Comparison of ENCODE assay signal across 8 cellular contexts in the genomic region with DNA sequence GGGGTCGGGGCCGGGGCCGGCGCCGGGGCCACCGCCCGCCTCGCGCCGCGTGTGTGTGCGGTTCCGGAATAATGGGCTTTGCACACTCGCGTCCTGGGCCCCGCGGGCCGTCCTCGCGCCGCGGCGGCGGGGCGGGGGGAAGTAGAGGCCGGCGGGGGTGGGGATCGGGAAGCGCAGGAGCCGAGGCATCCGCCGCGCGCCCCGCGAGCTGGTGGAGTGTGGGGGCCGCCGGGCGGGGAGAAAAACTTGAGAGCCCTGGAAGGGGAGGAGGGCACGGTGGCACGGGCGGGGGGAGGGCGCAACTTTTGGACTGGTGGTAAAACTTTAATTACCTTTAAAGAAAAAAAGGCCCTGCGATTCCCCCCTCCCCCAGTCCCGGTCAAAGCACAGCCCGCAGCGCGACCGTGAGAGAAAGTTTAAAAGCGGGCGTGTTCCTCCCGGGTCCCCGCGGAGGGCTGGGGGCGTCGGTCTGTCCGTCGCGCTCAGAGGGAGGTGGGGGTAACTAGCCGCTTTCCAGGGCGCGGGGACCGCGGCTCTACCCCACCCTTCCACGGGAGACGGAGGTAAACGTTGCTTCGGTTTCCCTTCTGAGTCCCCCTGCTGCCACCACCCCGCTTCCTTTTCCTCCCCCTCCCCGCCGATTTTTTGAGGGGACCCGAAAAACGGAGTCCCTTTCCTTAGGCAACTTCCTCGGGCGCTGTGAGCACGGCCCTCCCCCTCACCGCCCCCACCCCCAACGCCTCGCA. TPM values are rescaled to one million over a fixed set of nuclear protein-coding genes. Genes with fewer than 3 reads are reported as not detected.
A peak's percentile ranks its signal among the peaks of the same experiment; 100 is the strongest.
DNase-seq lines count a peak whose midpoint lies in the region; ATAC-seq lines count a peak whose summit lies in the region.

No MANE protein-coding gene starts in this region.

- H3K4me1 Mint-ChIP-seq in activated CD4-positive, alpha-beta memory T cell treated with anti-CD3 and anti-CD28 coated beads, Interleukin-2, amount 10 ng/mL, durations not matched to agents 7 days and 5 days, result peaks cover 19% of the 10 kb centered on the region

- H3K9me3 ChIP-seq in effector memory CD4-positive, alpha-beta T cell (ENCODE audit: control insufficient read depth, low read length), result no peaks in the 10 kb centered on the region
- no peaks in the 10 kb centered on the region for H3K9me3 ChIP-seq in mesodermal cell (ENCODE audit: control insufficient read depth, low read length)

- POLR2A ChIA-PET in activated CD4-positive, alpha-beta memory T cell treated with anti-CD3 and anti-CD28 coated beads, Interleukin-2, amount 10 ng/mL, durations not matched to agents 7 days and 5 days (lab: Charles Lee), result interaction anchor here (1.4 to 4.1 kb wide), 2 partner anchors 9 to 12 kb away, joined by 3 to 15 read pairs; no protein-coding TSS in a partner anchor

- 0% methylated on average over 5 to 28 of the region's 79 CpGs for WGBS in mesodermal cell (ENCODE audit: insufficient coverage in 2 of 2), 2 experiments

- peak overlapping the region; percentile 84 for H3K4me3 ChIP-seq in effector memory CD4-positive, alpha-beta T cell (ENCODE audit: insufficient read depth, low read depth, low read length, poor library complexity, severe bottlenecking)
- H3K4me3 ChIP-seq in mesodermal cell (ENCODE audit: extremely low read depth, insufficient read depth, low read length, poor library complexity, severe bottlenecking), result peak overlapping the region; percentile 70

- ATAC-seq in HG03432 (IDR thresholded peaks at IDR 0.05; ENCODE audit: unreplicated experiment) (peak; percentile 27), GM18861 (IDR thresholded peaks at IDR 0.05; ENCODE audit: unreplicated experiment) (no peak)
- ATAC-seq in stimulated activated naive CD8-positive, alpha-beta T cell treated with anti-CD3 and anti-CD28 coated beads, Interleukin-15, Interleukin-2, amounts not matched to agents 100 U/mL and 50 U/mL, for 24 hours, result peak; percentile 9

- peaks cover 5% of the 10 kb centered on the region for H3K36me3 ChIP-seq in effector memory CD4-positive, alpha-beta T cell (ENCODE audit: control insufficient read depth, insufficient read depth, low read length)
- H3K36me3 ChIP-seq in mesodermal cell (ENCODE audit: control insufficient read depth, insufficient read depth, low read length), result peaks cover 9% of the 10 kb centered on the region

- no peaks in the 10 kb centered on the region for H3K9me3 Mint-ChIP-seq in activated CD4-positive, alpha-beta memory T cell treated with anti-CD3 and anti-CD28 coated beads, Interleukin-2, amount 10 ng/mL, durations not matched to agents 7 days and 5 days

- DNase-seq in COLO668 (lab: John Stamatoyannopoulos, UW; ENCODE audit: unreplicated experiment), result peak; percentile 16
- peak; percentile 55 for DNase-seq in activated CD4-positive, alpha-beta memory T cell treated with anti-CD3 and anti-CD28 coated beads, Interleukin-2, amount 10 ng/mL, durations not matched to agents 7 days and 5 days
- peak; percentile 24 to 40 (median 33) for DNase-seq in effector memory CD4-positive, alpha-beta T cell
- DNase-seq in stimulated activated naive CD8-positive, alpha-beta T cell treated with anti-CD3 and anti-CD28 coated beads, Interleukin-15, Interleukin-2, amounts not matched to agents 100 U/mL and 50 U/mL, for 24 hours, result peak; percentile 49
- no peak for DNase-seq in NCI-H1092 treated with DMSO at 0.1 percent for 48 hours (lab: John Stamatoyannopoulos, UW)

- H3K27me3 ChIP-seq in effector memory CD4-positive, alpha-beta T cell (replicated peaks; ENCODE audit: control insufficient read depth, insufficient read depth, low read length, poor library complexity, severe bottlenecking), result no peaks in the 10 kb centered on the region

- H3K4me3 Mint-ChIP-seq in activated CD4-positive, alpha-beta memory T cell treated with anti-CD3 and anti-CD28 coated beads, Interleukin-2, amount 10 ng/mL, durations not matched to agents 7 days and 5 days, result peak overlapping the region; percentile 95

- CTCF ChIA-PET in activated CD4-positive, alpha-beta memory T cell treated with anti-CD3 and anti-CD28 coated beads, Interleukin-2, amount 10 ng/mL, durations not matched to agents 7 days and 5 days (lab: Charles Lee), result interaction anchor here (0.7 to 3.3 kb wide), 10 partner anchors 10 to 1178 kb away, joined by 3 to 22 read pairs (median 4); no protein-coding TSS in a partner anchor

- peaks cover 2% of the 10 kb centered on the region for H3K27me3 Mint-ChIP-seq in activated CD4-positive, alpha-beta memory T cell treated with anti-CD3 and anti-CD28 coated beads, Interleukin-2, amount 10 ng/mL, durations not matched to agents 7 days and 5 days

- H3K27ac ChIP-seq in effector memory CD4-positive, alpha-beta T cell (ENCODE audit: insufficient read depth, low read length, poor library complexity, severe bottlenecking), result peak overlapping the region; percentile 72
- H3K27ac ChIP-seq in mesodermal cell (ENCODE audit: low read depth, low read length, severe bottlenecking), result peak overlapping the region; percentile 48

- H3K36me3 Mint-ChIP-seq in activated CD4-positive, alpha-beta memory T cell treated with anti-CD3 and anti-CD28 coated beads, Interleukin-2, amount 10 ng/mL, durations not matched to agents 7 days and 5 days (ENCODE audit: low read depth), result peaks cover 21% of the 10 kb centered on the region

- H3K27ac Mint-ChIP-seq in activated CD4-positive, alpha-beta memory T cell treated with anti-CD3 and anti-CD28 coated beads, Interleukin-2, amount 10 ng/mL, durations not matched to agents 7 days and 5 days, result peak overlapping the region; percentile 97

- no peaks in the 10 kb centered on the region for H3K4me1 ChIP-seq in effector memory CD4-positive, alpha-beta T cell (ENCODE audit: control insufficient read depth, insufficient read depth, low read length, poor library complexity, severe bottlenecking)
- no peaks in the 10 kb centered on the region for H3K4me1 ChIP-seq in mesodermal cell (ENCODE audit: control insufficient read depth, insufficient read depth, low read length, poor library complexity, severe bottlenecking)

RNA-seq across cellular contexts. Expression of a gene that starts 1.9 kb away (rescaled TPM):
- total RNA-seq in activated CD4-positive, alpha-beta memory T cell treated with anti-CD3 and anti-CD28 coated beads, Interleukin-2, amount 10 ng/mL, durations not matched to agents 7 days and 5 days, result 10 to 100 TPM; 15.0 to 16.9 TPM
- polyA plus RNA-seq in mesodermal cell (2013, experiment 1 of 2), result 14.7 TPM
- polyA plus RNA-seq in mesodermal cell (2013, experiment 2 of 2), result 15.6 TPM
